In genomic region chr15:25250906-25251622, GRCh38 we compare ENCODE assay signal across 25 cellular contexts.
DNase-seq lines count a peak whose midpoint lies in the region; ATAC-seq and TF ChIP-seq lines count a peak whose summit lies in the region.
"Had no signal": no experiment of that assay in that cellular context is flagged by ENCODE, and none has a peak within 500 bp of the region (broad histone marks: within the 10 kb centered on the region; RNA-seq: fewer than 3 reads in every experiment).

No MANE protein-coding gene starts in this region.

- ATAC-seq in psoas muscle = no peak
- ATAC-seq: activated CD8-positive, alpha-beta T cell treated with anti-CD3 and anti-CD28 coated beads for 36 hours; gastroesophageal sphincter; GM12878; stimulated activated effector memory CD8-positive, alpha-beta T cell treated with anti-CD3 and anti-CD28 coated beads, Interleukin-12 subunit alpha, Interleukin-12 subunit beta, amount 100 ng/mL, for 72 hours had no signal

- no peaks in the 10 kb centered on the region for H3K27me3 ChIP-seq in left ventricle myocardium inferior (ENCODE audit: low read depth)
- no peaks in the 10 kb centered on the region for H3K27me3 ChIP-seq in psoas muscle (ENCODE audit: insufficient read depth in 3 of 3, low read length in 2 of 3)
- H3K27me3 ChIP-seq: gastroesophageal sphincter had no signal

- no peak overlapping the region for H3K4me3 ChIP-seq in left ventricle myocardium inferior
- no peak overlapping the region for H3K4me3 ChIP-seq in psoas muscle
- H3K4me3 ChIP-seq: gastroesophageal sphincter, GM12878, smooth muscle cell had no signal

- TF ChIP-seq CTCF in GM13976 (IDR thresholded peaks at IDR 0.05; ENCODE audit: borderline replicate concordance, control extremely low read depth, extremely low read depth, insufficient read depth, missing control alignments) = no peak
- no peak for TF ChIP-seq CTCF in left ventricle myocardium inferior (IDR thresholded peaks at IDR 0.05; ENCODE audit: borderline replicate concordance)
- TF ChIP-seq CTCF in psoas muscle (IDR thresholded peaks at IDR 0.05) = no peak

- 85 to 90% (median 87%) methylated on average over 13 to 14 of the region's 14 CpGs for WGBS in psoas muscle, 3 donors

- intact Hi-C loops in left ventricle myocardium inferior (cut with micrococcal nuclease) = no loop called here
- intact Hi-C loops in psoas muscle (cut with DNase I) = no loop called here

- peaks cover 57% of the 10 kb centered on the region for H3K9me3 ChIP-seq in left ventricle myocardium inferior (replicated peaks)
- H3K9me3 ChIP-seq in psoas muscle = peaks cover 9% of the 10 kb centered on the region

- in situ Hi-C loops in GM13976 (cut with MboI; ENCODE audit: low sequenced_read_pairs, unreplicated experiment) = no loop called here

- H3K27ac ChIP-seq in left ventricle myocardium inferior (replicated peaks) (no peak overlapping the region), psoas muscle (no peak overlapping the region)
- H3K27ac ChIP-seq: gastroesophageal sphincter had no signal

- H3K4me1 ChIP-seq in left ventricle myocardium inferior = no peaks in the 10 kb centered on the region
- H3K4me1 ChIP-seq in psoas muscle = no peaks in the 10 kb centered on the region
- H3K4me1 ChIP-seq: gastroesophageal sphincter had no signal

- H3K36me3 ChIP-seq in left ventricle myocardium inferior (no peaks in the 10 kb centered on the region), psoas muscle (ENCODE audit: insufficient read depth in 1 of 2, low read depth in 1 of 2) (no peaks in the 10 kb centered on the region)

- peak; percentile 24 for DNase-seq in activated effector memory CD4-positive, alpha-beta T cell treated with anti-CD3 and anti-CD28 coated beads, Interleukin-2, amount 50 U/mL, for 16 hours
- DNase-seq in activated effector memory CD4-positive, alpha-beta T cell treated with Interleukin-2 at 50 U/mL for 16 hours = no peak
- peak; percentile 14 for DNase-seq in GM13976 (ENCODE audit: low spot score)
- DNase-seq in left ventricle myocardium inferior = peak; percentile 4
- peak; percentile 4 to 34 for DNase-seq in psoas muscle
- DNase-seq in HK-2 (ENCODE audit: unreplicated experiment) = no peak
- no peak for DNase-seq in RPMI8226
- no peak for DNase-seq in CD1c-positive myeloid dendritic cell (ENCODE audit: extremely low spot score)
- DNase-seq: activated CD4-positive, CD25-positive, alpha-beta regulatory T cell; activated CD8-positive, alpha-beta T cell treated with anti-CD3 and anti-CD28 coated beads for 36 hours; activated naive CD4-positive, alpha-beta T cell treated with Interleukin-2 at 50 U/mL for 16 hours; activated T-cell treated with anti-CD3 and anti-CD28 coated beads, Interleukin-2, amount 50 U/mL, for 24 hours; caudate nucleus; DMS79 treated with DMSO at 0.1 percent for 48 hours; Kasumi-1; NCI-H1048; NCI-H187 treated with DMSO at 0.1 percent for 48 hours; NCI-H2227 treated with DMSO at 0.1 percent for 48 hours; NCI-H82; substantia nigra; T1000 had no signal

Comparison
In these comparisons a context has a peak if more than half of its experiments do, and no peak if none do; other contexts are left out.
1. DNase-seq: peak in activated effector memory CD4-positive, alpha-beta T cell treated with anti-CD3 and anti-CD28 coated beads, Interleukin-2, amount 50 U/mL, for 16 hours (single experiment), GM13976 (single experiment), left ventricle myocardium inferior (single experiment) and psoas muscle (2 of 2); none in activated effector memory CD4-positive, alpha-beta T cell treated with Interleukin-2 at 50 U/mL for 16 hours (single experiment), HK-2 (single experiment), RPMI8226 (single experiment) and CD1c-positive myeloid dendritic cell (single experiment).